Comparison of ENCODE assay signal across 8 cellular contexts in the genomic region with DNA sequence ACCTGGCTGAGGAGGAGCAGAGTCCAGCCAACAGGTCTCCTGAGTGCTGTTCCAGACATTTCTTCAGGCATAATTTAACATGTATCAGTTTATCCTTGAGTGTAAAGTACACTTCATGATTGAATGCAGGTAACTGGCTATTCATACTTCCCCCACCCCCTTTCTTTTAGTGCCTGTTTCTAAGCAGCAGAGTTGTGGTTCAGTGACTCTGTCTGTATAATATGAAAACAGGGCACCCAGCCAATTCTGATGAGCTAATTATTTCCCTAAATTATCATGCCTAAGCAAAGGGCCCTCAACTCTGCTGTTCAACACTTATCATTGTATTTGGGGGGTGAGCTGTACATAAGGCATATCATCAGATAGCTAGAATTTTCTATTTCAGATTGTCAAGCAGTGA. TPM values are rescaled to one million over a fixed set of nuclear protein-coding genes. Genes with fewer than 3 reads are reported as not detected.
DNase-seq lines count a peak whose midpoint lies in the region; TF ChIP-seq lines count a peak whose summit lies in the region.

No MANE protein-coding gene starts in this region.

- peak overlapping the region; percentile 65 for H3K27ac ChIP-seq in VCaP
- no peak overlapping the region for H3K27ac ChIP-seq in CD4-positive, alpha-beta memory T cell (ENCODE audit: low read depth, low read length)

- POLR2A ChIA-PET in CD4-positive, alpha-beta memory T cell (lab: Charles Lee; ENCODE audit: partially characterized antibody), result interaction anchor here (1.9 kb wide), 1 partner anchor 51 kb away, joined by 5 read pairs; no protein-coding TSS in a partner anchor

- no peaks in the 10 kb centered on the region for H3K36me3 ChIP-seq in CD4-positive, alpha-beta memory T cell (ENCODE audit: insufficient read depth, low read length)

- no peaks in the 10 kb centered on the region for H3K27me3 Mint-ChIP-seq in CD4-positive, alpha-beta memory T cell

- H3K4me3 Mint-ChIP-seq in CD4-positive, alpha-beta memory T cell, result no peak overlapping the region

- CTCF ChIA-PET in CD4-positive, alpha-beta memory T cell (lab: Charles Lee; ENCODE audit: partially characterized antibody), result interaction anchor here (0.8 to 3.5 kb wide), 3 partner anchors 9 to 50 kb away, joined by 3 to 10 read pairs (median 4); no protein-coding TSS in a partner anchor

- H3K27ac Mint-ChIP-seq in CD4-positive, alpha-beta memory T cell, result no peak overlapping the region

- peaks cover 10% of the 10 kb centered on the region for H3K4me1 ChIP-seq in CD4-positive, alpha-beta memory T cell (ENCODE audit: insufficient read depth, low read length)

- peaks cover 17 to 33% (median 26%) of the 10 kb centered on the region in 4 donors for H3K4me1 Mint-ChIP-seq in CD4-positive, alpha-beta memory T cell

- no peaks in the 10 kb centered on the region for H3K36me3 Mint-ChIP-seq in CD4-positive, alpha-beta memory T cell

- no peak for TF ChIP-seq CTCF in VCaP (conservative IDR thresholded peaks at IDR 0.05)

- H3K4me3 ChIP-seq in CD4-positive, alpha-beta memory T cell (ENCODE audit: low read length in 2 of 2), result no peak overlapping the region

- peak; percentile 19 for DNase-seq in stimulated activated CD4-positive, alpha-beta T cell treated with anti-CD3 and anti-CD28 coated beads, Interleukin-2, amount 100 ng/mL, for 4 hours (ENCODE audit: low read depth)
- no peak for DNase-seq in stimulated activated CD4-positive, alpha-beta T cell treated with anti-CD3 and anti-CD28 coated beads, Interleukin-4, amount 100 ng/mL, for 4 hours
- DNase-seq in NCI-H1436 treated with DMSO at 0.1 percent for 48 hours (lab: John Stamatoyannopoulos, UW) (peak; percentile 81), myocyte (ENCODE audit: low read depth) (peak; percentile 74), GM19238 (ENCODE audit: insufficient read length, low spot score) (no peak), SK-N-DZ (ENCODE audit: low spot score) (no peak)
- DNase-seq in CD4-positive, alpha-beta memory T cell, result no peak

- intact Hi-C loops in CD4-positive, alpha-beta memory T cell (cut with micrococcal nuclease), result no loop called here

- H3K9me3 ChIP-seq in CD4-positive, alpha-beta memory T cell (ENCODE audit: control insufficient read depth in 1 of 2, low read length in 2 of 2), result no peaks in the 10 kb centered on the region

- no peaks in the 10 kb centered on the region for H3K9me3 Mint-ChIP-seq in CD4-positive, alpha-beta memory T cell

- H3K27me3 ChIP-seq in CD4-positive, alpha-beta memory T cell (ENCODE audit: insufficient read depth, low read length), result no peaks in the 10 kb centered on the region

RNA-seq across cellular contexts. Expression of gene ZSWIM6, which starts 51.9 kb away (rescaled TPM):
- 8.7 and 9.7 TPM in 2 replicates for total RNA-seq in myocyte
- 11.5 TPM for polyA plus RNA-seq in myocyte (2012)
- total RNA-seq in CD4-positive, alpha-beta memory T cell, result 10 to 100 TPM; 10.3 to 11.3 TPM
- polyA plus RNA-seq in CD4-positive, alpha-beta memory T cell, result under 1 TPM; 0.23 to 0.68 TPM
- 18.2 and 19.6 TPM in 2 replicates for polyA plus RNA-seq in SK-N-DZ (2014; cell fraction: cytosol; rRNA removed)
- 34.6 and 46.9 TPM in 2 replicates for polyA plus RNA-seq in SK-N-DZ (2014; cell fraction: nucleus; rRNA removed)

Comparison
In these comparisons a context has a peak if more than half of its experiments do, and no peak if none do; other contexts are left out.
1. DNase-seq: peak in stimulated activated CD4-positive, alpha-beta T cell treated with anti-CD3 and anti-CD28 coated beads, Interleukin-2, amount 100 ng/mL, for 4 hours (single experiment), NCI-H1436 treated with DMSO at 0.1 percent for 48 hours (single experiment) and myocyte (single experiment); none in stimulated activated CD4-positive, alpha-beta T cell treated with anti-CD3 and anti-CD28 coated beads, Interleukin-4, amount 100 ng/mL, for 4 hours (0 of 2), CD4-positive, alpha-beta memory T cell (0 of 5), GM19238 (single experiment) and SK-N-DZ (single experiment).